1 cellular context compared by ENCODE assay signal in the genomic region with DNA sequence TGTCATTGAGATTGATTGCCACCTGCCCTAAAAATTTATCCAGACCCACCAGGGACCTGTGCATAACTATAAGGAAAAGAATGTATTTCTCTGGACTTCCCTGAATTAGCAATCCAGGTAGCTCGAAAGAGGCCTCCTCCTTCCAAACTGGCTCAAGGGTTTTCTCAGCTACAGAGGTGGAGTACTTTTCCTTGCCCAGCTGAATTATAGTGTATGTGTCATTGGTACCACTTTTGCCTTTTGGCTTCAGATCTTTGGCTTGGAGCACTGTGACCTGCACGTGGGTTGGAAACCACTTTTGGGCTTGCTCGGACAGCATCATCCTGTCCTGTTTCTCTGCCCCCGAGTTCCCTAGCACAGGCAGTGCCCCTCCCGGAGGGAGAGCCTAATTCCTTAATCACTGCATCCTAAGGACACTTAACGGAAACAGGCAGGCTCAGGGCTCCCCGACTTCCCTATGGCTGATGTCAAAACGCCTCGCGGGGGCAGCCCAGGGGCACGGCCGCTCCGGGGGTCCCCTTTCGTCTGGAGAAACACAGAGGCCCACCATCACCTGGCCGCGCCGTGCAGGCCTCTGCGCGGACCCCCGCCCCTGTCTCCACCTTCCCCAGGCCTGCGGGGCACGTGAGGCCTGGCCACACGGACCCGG.
TF ChIP-seq lines count a peak whose summit lies in the region.

No MANE protein-coding gene starts in this region.

TF ChIP-seq in H1, 55 proteins besides CTCF, POLR2A, EP300 and RAD21 (continued from another document):
- TF ChIP-seq TAF7 (optimal IDR thresholded peaks at IDR 0.05; ENCODE audit: borderline replicate concordance, low read depth, low read length): no peak
- TF ChIP-seq BCL11A (IDR thresholded peaks at IDR 0.05; ENCODE audit: low read depth in 2 of 2, low read length in 2 of 2): no peak
- no peak for TF ChIP-seq BACH1 (IDR thresholded peaks at IDR 0.05; ENCODE audit: low read length)
- TF ChIP-seq RFX5 (IDR thresholded peaks at IDR 0.05; ENCODE audit: borderline replicate concordance, low read depth, low read length): no peak
- TF ChIP-seq ASH2L (IDR thresholded peaks at IDR 0.05; ENCODE audit: low read length): peak; percentile 88
- TF ChIP-seq KDM1A (IDR thresholded peaks at IDR 0.05; ENCODE audit: borderline replicate concordance, low read length): 0 out of 2 replicates have a peak, but pooled peaks have one; percentile 56
- TF ChIP-seq JUND (IDR thresholded peaks at IDR 0.05; ENCODE audit: low read length): no peak
- peak; percentile 53 for TF ChIP-seq KDM4A (IDR thresholded peaks at IDR 0.05; ENCODE audit: low read depth, low read length, severe bottlenecking)
